ENCODE assay signal across 8 cellular contexts in the genomic region with DNA sequence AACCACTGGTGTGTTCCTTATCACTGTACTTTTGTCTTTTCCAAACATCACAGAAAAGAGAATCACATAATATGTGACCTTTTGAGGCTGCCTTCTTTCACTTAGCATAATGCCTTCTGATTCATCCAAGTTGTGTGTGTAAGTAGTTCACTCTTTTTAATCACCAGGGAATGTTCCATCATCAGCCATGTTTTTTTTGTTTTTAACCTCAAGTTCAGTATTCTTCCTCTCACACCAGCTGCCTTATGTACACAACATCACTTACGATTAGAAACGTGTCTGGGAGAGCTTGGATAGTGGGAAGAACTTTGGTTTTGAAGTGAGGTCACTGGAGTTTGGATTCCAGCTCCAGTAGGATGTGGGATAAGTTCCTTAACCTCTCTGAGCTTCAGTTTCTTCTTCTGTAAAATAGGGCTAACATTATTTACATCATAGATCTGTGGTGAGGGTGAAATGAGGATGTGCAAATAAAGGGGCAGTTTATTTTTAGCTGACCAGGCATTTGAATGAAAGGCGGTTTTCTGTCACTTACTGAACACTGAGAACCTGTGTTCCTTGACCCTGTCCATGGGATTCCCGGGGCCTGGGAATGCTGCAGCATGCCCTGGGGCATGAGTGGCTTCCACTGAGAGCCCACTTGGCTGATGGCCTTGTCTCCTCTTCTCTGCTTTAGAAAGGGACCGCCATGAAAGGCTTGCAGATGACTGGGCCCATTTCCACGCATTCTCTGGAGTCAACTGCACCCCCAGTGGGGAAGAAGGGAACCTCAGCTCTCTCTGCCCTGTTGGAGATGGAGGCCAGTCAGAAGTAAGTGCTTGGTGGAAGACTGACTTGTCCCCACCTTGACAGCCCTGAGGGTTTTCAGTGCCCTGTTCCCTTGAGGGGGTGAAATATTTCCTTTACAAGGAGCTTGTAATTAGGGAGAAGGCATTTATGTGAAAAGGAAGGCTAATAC.
A peak's percentile ranks its signal among the peaks of the same experiment; 100 is the strongest.
DNase-seq lines count a peak whose midpoint lies in the region; ATAC-seq and TF ChIP-seq lines count a peak whose summit lies in the region.
"Had no signal": no experiment of that assay in that cellular context is flagged by ENCODE, and none has a peak within 500 bp of the region (broad histone marks: within the 10 kb centered on the region; RNA-seq: fewer than 3 reads in every experiment).

No MANE protein-coding gene starts in this region.

- peak; percentile 25 for TF ChIP-seq CTCF in GM10266 (IDR thresholded peaks at IDR 0.05; ENCODE audit: control insufficient read depth, insufficient read depth, low read depth, missing control alignments)
- TF ChIP-seq CTCF in lower lobe of right lung (IDR thresholded peaks at IDR 0.05): peak; percentile 21
- peak in 1 of 4 experiments; percentile 14 for TF ChIP-seq CTCF in sigmoid colon (IDR thresholded peaks at IDR 0.05)
- TF ChIP-seq CTCF in mucosa of descending colon (IDR thresholded peaks at IDR 0.05): no peak

- POLR2A ChIA-PET in activated naive CD8-positive, alpha-beta T cell treated with anti-CD3 and anti-CD28 coated beads, Interleukin-2, amount 10 ng/mL, durations not matched to agents 7 days and 5 days (lab: Charles Lee): no interaction called here

- H3K4me3 ChIP-seq in lower lobe of right lung (no peak overlapping the region), sigmoid colon (no peak overlapping the region), mucosa of descending colon (no peak overlapping the region)
- H3K4me3 ChIP-seq: suprapubic skin had no signal

- no peak for TF ChIP-seq POLR2A in sigmoid colon (IDR thresholded peaks at IDR 0.05)

- H3K4me1 ChIP-seq in lower lobe of right lung (no peaks in the 10 kb centered on the region), sigmoid colon (no peaks in the 10 kb centered on the region), mucosa of descending colon (ENCODE audit: low read depth) (no peaks in the 10 kb centered on the region)
- H3K4me1 ChIP-seq: suprapubic skin had no signal

- H3K27ac Mint-ChIP-seq in activated naive CD8-positive, alpha-beta T cell treated with anti-CD3 and anti-CD28 coated beads, Interleukin-2, amount 10 ng/mL, durations not matched to agents 7 days and 5 days: peak overlapping the region; percentile 54

- H3K9me3 ChIP-seq in lower lobe of right lung (no peaks in the 10 kb centered on the region), sigmoid colon (no peaks in the 10 kb centered on the region), mucosa of descending colon (no peaks in the 10 kb centered on the region)
- H3K9me3 ChIP-seq: suprapubic skin had no signal

- ATAC-seq in activated naive CD8-positive, alpha-beta T cell treated with anti-CD3 and anti-CD28 coated beads, Interleukin-2, amount 10 ng/mL, durations not matched to agents 7 days and 5 days (ENCODE audit: low read depth): no peak
- ATAC-seq in lower lobe of right lung: peak in 1 of 2 donors; percentile 39
- no peak for ATAC-seq in mucosa of descending colon

- no peak overlapping the region for H3K4me3 Mint-ChIP-seq in activated naive CD8-positive, alpha-beta T cell treated with anti-CD3 and anti-CD28 coated beads, Interleukin-2, amount 10 ng/mL, durations not matched to agents 7 days and 5 days

- WGBS in sigmoid colon, 2 donors: 81 to 85% methylated on average over 6 of the region's 6 CpGs

- H3K27me3 ChIP-seq in lower lobe of right lung (ENCODE audit: low read depth) (no peaks in the 10 kb centered on the region), sigmoid colon (no peaks in the 10 kb centered on the region)
- H3K27me3 ChIP-seq: suprapubic skin had no signal

- no peaks in the 10 kb centered on the region for H3K9me3 Mint-ChIP-seq in activated naive CD8-positive, alpha-beta T cell treated with anti-CD3 and anti-CD28 coated beads, Interleukin-2, amount 10 ng/mL, durations not matched to agents 7 days and 5 days

- peaks cover 38% of the 10 kb centered on the region for H3K36me3 Mint-ChIP-seq in activated naive CD8-positive, alpha-beta T cell treated with anti-CD3 and anti-CD28 coated beads, Interleukin-2, amount 10 ng/mL, durations not matched to agents 7 days and 5 days

- TF ChIP-seq EP300 in sigmoid colon (IDR thresholded peaks at IDR 0.05): no peak

- H3K4me1 Mint-ChIP-seq in activated naive CD8-positive, alpha-beta T cell treated with anti-CD3 and anti-CD28 coated beads, Interleukin-2, amount 10 ng/mL, durations not matched to agents 7 days and 5 days: no peaks in the 10 kb centered on the region

- no peaks in the 10 kb centered on the region for H3K27me3 Mint-ChIP-seq in activated naive CD8-positive, alpha-beta T cell treated with anti-CD3 and anti-CD28 coated beads, Interleukin-2, amount 10 ng/mL, durations not matched to agents 7 days and 5 days

- intact Hi-C loops in lower lobe of right lung (cut with DNase I): no loop called here
- intact Hi-C loops in sigmoid colon (cut with DNase I): no loop called here
- intact Hi-C loops in mucosa of descending colon (cut with DNase I, micrococcal nuclease): no loop called here

- H3K36me3 ChIP-seq in lower lobe of right lung (peaks cover 86% of the 10 kb centered on the region), sigmoid colon (peaks cover 11 to 87% (median 29%) of the 10 kb centered on the region in 4 donors), mucosa of descending colon (ENCODE audit: low read depth) (peaks cover 13% of the 10 kb centered on the region)

- no peak overlapping the region for H3K27ac ChIP-seq in lower lobe of right lung
- no peak overlapping the region for H3K27ac ChIP-seq in sigmoid colon
- H3K27ac ChIP-seq: suprapubic skin had no signal

- DNase-seq in GM10266 (ENCODE audit: extremely low spot score) (peak; percentile 35), HuH-7 (ENCODE audit: low spot score) (peak; percentile 30), lower lobe of right lung (no peak), sigmoid colon (no peak), NCI-H526 treated with DMSO at 0.1 percent for 48 hours (lab: John Stamatoyannopoulos, UW) (no peak), mucosa of descending colon (no peak)
- DNase-seq in activated naive CD8-positive, alpha-beta T cell treated with anti-CD3 and anti-CD28 coated beads, Interleukin-2, amount 10 ng/mL, durations not matched to agents 7 days and 5 days: no peak

Comparison
In these comparisons a context has a peak if more than half of its experiments do, and no peak if none do; other contexts are left out.
1. DNase-seq: peak in GM10266 (single experiment) and HuH-7 (single experiment); none in activated naive CD8-positive, alpha-beta T cell treated with anti-CD3 and anti-CD28 coated beads, Interleukin-2, amount 10 ng/mL, durations not matched to agents 7 days and 5 days (single experiment), lower lobe of right lung (single experiment), sigmoid colon (single experiment), NCI-H526 treated with DMSO at 0.1 percent for 48 hours (single experiment) and mucosa of descending colon (0 of 3).